ENCODE assay signal across 12 cellular contexts in genomic region chr16:50389900-50390896, GRCh38.
"Had no signal": no experiment of that assay in that cellular context is flagged by ENCODE, and none has a peak within 500 bp of the region (broad histone marks: within the 10 kb centered on the region; RNA-seq: fewer than 3 reads in every experiment).

No MANE protein-coding gene starts in this region.

- H3K4me3 ChIP-seq: lower lobe of right lung, pancreas, tibial artery, vagina had no signal

- H3K27ac Mint-ChIP-seq: activated CD8-positive, alpha-beta T cell treated with anti-CD3 and anti-CD28 coated beads for 36 hours; activated naive CD4-positive, alpha-beta T cell treated with anti-CD3 and anti-CD28 coated beads for 36 hours; effector memory CD8-positive, alpha-beta T cell; natural killer cell had no signal

- H3K4me1 ChIP-seq: lower lobe of right lung, pancreas, tibial artery had no signal

- H3K27ac ChIP-seq: lower lobe of right lung, pancreas, tibial artery, vagina, VCaP had no signal

- H3K4me3 Mint-ChIP-seq: activated CD8-positive, alpha-beta T cell treated with anti-CD3 and anti-CD28 coated beads for 36 hours; activated naive CD4-positive, alpha-beta T cell treated with anti-CD3 and anti-CD28 coated beads for 36 hours; effector memory CD8-positive, alpha-beta T cell; natural killer cell had no signal

- H3K9me3 ChIP-seq: lower lobe of right lung, pancreas, tibial artery, vagina had no signal

- H3K4me1 Mint-ChIP-seq: natural killer cell had no signal

- H3K36me3 ChIP-seq: lower lobe of right lung, pancreas, tibial artery, vagina had no signal

- FAIRE-seq: pancreas had no signal

- H3K27me3 Mint-ChIP-seq: activated CD8-positive, alpha-beta T cell treated with anti-CD3 and anti-CD28 coated beads for 36 hours had no signal

- H3K9me3 Mint-ChIP-seq: activated CD8-positive, alpha-beta T cell treated with anti-CD3 and anti-CD28 coated beads for 36 hours; activated naive CD4-positive, alpha-beta T cell treated with anti-CD3 and anti-CD28 coated beads for 36 hours; effector memory CD8-positive, alpha-beta T cell; natural killer cell had no signal

- H3K36me3 Mint-ChIP-seq: natural killer cell had no signal

- H3K27me3 ChIP-seq: pancreas, tibial artery, vagina had no signal

- DNase-seq: activated CD4-positive, alpha-beta T cell treated with anti-CD3 and anti-CD28 coated beads for 4 hours; activated CD8-positive, alpha-beta T cell treated with anti-CD3 and anti-CD28 coated beads for 36 hours; activated naive CD4-positive, alpha-beta T cell treated with anti-CD3 and anti-CD28 coated beads for 36 hours; effector memory CD8-positive, alpha-beta T cell; hippocampal formation; lower lobe of right lung; natural killer cell; pancreas; T-helper 1 cell; tibial artery had no signal
